In the genomic region with DNA sequence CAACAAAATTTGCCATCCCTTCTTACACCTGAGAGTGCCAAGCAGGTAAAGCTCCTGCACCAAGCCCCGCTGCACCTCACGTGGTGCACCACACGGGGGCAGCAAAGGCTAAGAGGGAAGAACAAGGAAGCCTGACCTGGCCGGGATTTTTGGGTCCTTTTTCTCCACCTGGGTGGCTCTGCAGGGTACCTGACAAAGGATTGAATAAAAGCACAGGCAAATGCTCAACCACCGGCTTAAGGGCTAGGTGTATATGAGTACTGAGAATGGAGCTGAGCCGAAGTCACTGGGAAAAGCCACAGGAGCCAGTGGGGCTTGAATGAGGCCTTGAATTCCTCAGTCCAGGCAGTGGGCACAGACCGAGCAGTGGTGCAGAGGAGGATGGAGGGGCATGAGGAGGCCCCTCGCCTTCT, we compare ENCODE assay signal across 8 cellular contexts. TPM values are rescaled to one million over a fixed set of nuclear protein-coding genes. Genes with fewer than 3 reads are reported as not detected.
DNase-seq lines count a peak whose midpoint lies in the region; ATAC-seq and TF ChIP-seq lines count a peak whose summit lies in the region.

No MANE protein-coding gene starts in this region.

- no peaks in the 10 kb centered on the region for H3K27me3 ChIP-seq in KMS-11 (ENCODE audit: insufficient read depth, low read depth)

- no peak overlapping the region for H3K9ac ChIP-seq in KMS-11

- no peaks in the 10 kb centered on the region for H4K20me1 ChIP-seq in KMS-11 (ENCODE audit: insufficient read depth)

- H2AFZ ChIP-seq in KMS-11 (ENCODE audit: low read depth) = no peak overlapping the region

- no peaks in the 10 kb centered on the region for H3K4me1 ChIP-seq in KMS-11 (ENCODE audit: low read depth, poor library complexity, severe bottlenecking)

- ATAC-seq in Right ventricle myocardium inferior (no peak), GM21381 (IDR thresholded peaks at IDR 0.05; ENCODE audit: unreplicated experiment) (no peak), GM21737 (IDR thresholded peaks at IDR 0.05; ENCODE audit: unreplicated experiment) (no peak)

- intact Hi-C loops in Right ventricle myocardium inferior (cut with DNase I) (loop anchor here (5.0 kb wide), 2 partner anchors 36 to 66 kb away; a partner anchor contains a TSS), posterior cingulate gyrus (cut with DNase I) (loop anchor here (5.0 kb wide), 1 partner anchor 36 kb away; a partner anchor contains a TSS)

- H3K4me3 ChIP-seq in GM12875 (ENCODE audit: low read depth, low read length) (no peak overlapping the region), KMS-11 (IDR thresholded peaks at IDR 0.05; ENCODE audit: insufficient read depth, low read depth, low read length) (no peak overlapping the region)

- peak; percentile 92 for TF ChIP-seq CTCF in GM12875 (IDR thresholded peaks at IDR 0.05; ENCODE audit: borderline replicate concordance, insufficient read depth, low read depth, low read length)
- peak; percentile 84 for TF ChIP-seq CTCF in KMS-11 (conservative IDR thresholded peaks at IDR 0.05; ENCODE audit: low read depth, low read length)

- no peaks in the 10 kb centered on the region for H3K79me2 ChIP-seq in KMS-11 (ENCODE audit: insufficient read depth, low read depth)

- H3K27ac ChIP-seq in KMS-11 = no peak overlapping the region

- no peaks in the 10 kb centered on the region for H3K36me3 ChIP-seq in KMS-11 (ENCODE audit: insufficient read depth)

- peak; percentile 33 for DNase-seq in RKO (ENCODE audit: low spot score)
- peak; percentile 3 to 28 (median 23) for DNase-seq in activated naive CD4-positive, alpha-beta T cell (lab: John Stamatoyannopoulos, UW)
- peak; percentile 81 for DNase-seq in Right ventricle myocardium inferior (ENCODE audit: missing footprints)
- peak in 9 of 10 donors; percentile 60 to 93 (median 73) for DNase-seq in posterior cingulate gyrus

- H3K4me2 ChIP-seq in KMS-11 = no peak overlapping the region

RNA-seq across cellular contexts. Expression of a gene that starts 36.4 kb away (rescaled TPM):
- 8.8 TPM for total RNA-seq in Right ventricle myocardium inferior

Comparison
In these comparisons a context has a peak if more than half of its experiments do, and no peak if none do; other contexts are left out.
1. DNase-seq: peak in every context shown above with its lines; median percentile 81 in Right ventricle myocardium inferior; 73 in posterior cingulate gyrus; 33 in RKO; 23 in activated naive CD4-positive, alpha-beta T cell.